In the genomic region with DNA sequence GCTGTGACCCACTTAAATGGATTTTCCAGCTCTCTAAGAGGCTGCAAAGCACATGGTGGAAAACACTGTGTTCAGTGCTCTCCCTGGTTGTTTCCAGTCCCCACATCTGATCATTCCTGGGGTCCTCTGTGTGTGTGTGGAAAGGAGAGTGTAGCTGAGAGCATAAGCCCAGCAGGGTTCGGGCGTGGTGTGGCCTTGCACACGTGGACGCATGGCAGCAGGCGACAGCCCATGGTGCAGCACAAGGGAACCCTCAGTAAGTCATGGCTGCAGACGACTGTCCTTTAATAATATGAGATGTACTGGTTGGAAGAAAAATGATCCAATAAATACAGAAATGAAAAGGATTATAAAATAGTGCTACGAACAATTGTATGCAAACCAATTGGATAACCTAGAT, we compare ENCODE assay signal across 8 cellular contexts.
"Had no signal": no experiment of that assay in that cellular context is flagged by ENCODE, and none has a peak within 500 bp of the region (broad histone marks: within the 10 kb centered on the region; RNA-seq: fewer than 3 reads in every experiment).

No MANE protein-coding gene starts in this region.

- H3K27me3 ChIP-seq: gastrocnemius medialis, right atrium auricular region, transverse colon had no signal

- DNase-seq: gastrocnemius medialis had no signal

- H3K36me3 ChIP-seq: gastrocnemius medialis, neutrophil, right atrium auricular region, transverse colon had no signal

- H3K27ac ChIP-seq: epithelial cell of prostate, gastrocnemius medialis, neutrophil, parathyroid adenoma, transverse colon had no signal

- H3K9me3 ChIP-seq: gastrocnemius medialis, mucosa of descending colon, right atrium auricular region, transverse colon had no signal

- H3K4me3 ChIP-seq: gastrocnemius medialis, mucosa of descending colon, right atrium auricular region, smooth muscle cell, transverse colon had no signal
